Comparison of ENCODE assay signal across 8 cellular contexts in genomic region chr10:102117391-102118159, GRCh38.
DNase-seq lines count a peak whose midpoint lies in the region; ATAC-seq and TF ChIP-seq lines count a peak whose summit lies in the region.

No MANE protein-coding gene starts in this region.

- no peak overlapping the region for H3K4me3 ChIP-seq in astrocyte of the spinal cord (ENCODE audit: low read depth, low read length)

- ATAC-seq in GM19351 (IDR thresholded peaks at IDR 0.05; ENCODE audit: unreplicated experiment) (no peak), HG03571 (IDR thresholded peaks at IDR 0.05; ENCODE audit: unreplicated experiment) (no peak)

- in situ Hi-C loops in astrocyte of the spinal cord (cut with HindIII; ENCODE audit: low sequenced_read_pairs): no loop called here

- peak; percentile 39 for TF ChIP-seq CTCF in astrocyte of the spinal cord (IDR thresholded peaks at IDR 0.05; ENCODE audit: low read depth, low read length)

- DNase-seq in ELR (ENCODE audit: low read depth): peak; percentile 51
- DNase-seq in NCI-H1092 treated with DMSO at 0.1 percent for 48 hours (lab: John Stamatoyannopoulos, UW): peak; percentile 81
- DNase-seq in T-helper 2 cell: peak in 4 of 5 experiments; percentile 39 to 89 (median 50)
- DNase-seq in astrocyte of the spinal cord (ENCODE audit: low read depth, low spot score): peak; percentile 77
- DNase-seq in hippocampal formation (lab: John Stamatoyannopoulos, UW): peak; percentile 75 to 88
- peak; percentile 96 for DNase-seq in retina
